ENCODE assay signal across 11 cellular contexts in genomic region chr17:78242024-78242742, GRCh38. TPM values are rescaled to one million over a fixed set of nuclear protein-coding genes. Genes with fewer than 3 reads are reported as not detected.
DNase-seq lines count a peak whose midpoint lies in the region; ATAC-seq, FAIRE-seq and TF ChIP-seq lines count a peak whose summit lies in the region.
"Had no signal": no experiment of that assay in that cellular context is flagged by ENCODE, and none has a peak within 500 bp of the region (broad histone marks: within the 10 kb centered on the region; RNA-seq: fewer than 3 reads in every experiment).

No MANE protein-coding gene starts in this region.

- H3K27ac Mint-ChIP-seq in nephron progenitor cell, result peak overlapping the region; percentile 25

- no peak overlapping the region for H3K18ac ChIP-seq in IMR-90 (ENCODE audit: low read depth, low read length)

- H3K4me3 ChIP-seq in IMR-90 (ENCODE audit: insufficient read depth, low read depth, low read length) (no peak overlapping the region), hepatocyte (no peak overlapping the region)

- H4K91ac ChIP-seq in IMR-90 (ENCODE audit: insufficient read depth, low read depth, low read length), result no peak overlapping the region

- H3K4me3 Mint-ChIP-seq in nephron progenitor cell, result no peak overlapping the region

- peaks cover 2% of the 10 kb centered on the region; the same call in 1 of the 2 replicates for H3K4me1 ChIP-seq in IMR-90 (ENCODE audit: control insufficient read depth, insufficient read depth, low read length)
- no peaks in the 10 kb centered on the region for H3K4me1 ChIP-seq in hepatocyte (ENCODE audit: insufficient read depth)

- peaks cover 3% of the 10 kb centered on the region for H3K27me3 Mint-ChIP-seq in nephron progenitor cell (ENCODE audit: low read depth, poor library complexity)

- in situ Hi-C loops in IMR-90 (cut with MboI; ENCODE audit: low sequenced_read_pairs), result loop anchor here (10.0 kb wide), 1 partner anchor 127 kb away; no protein-coding TSS in a partner anchor

- no peaks in the 10 kb centered on the region for H3K9me2 ChIP-seq in hepatocyte (replicated peaks; ENCODE audit: insufficient read depth)

- H3K27ac ChIP-seq in IMR-90 (ENCODE audit: insufficient read depth, low read length) (no peak overlapping the region), hepatocyte (no peak overlapping the region)

- no peak overlapping the region for H2AFZ ChIP-seq in IMR-90 (replicated peaks; ENCODE audit: low read length, poor library complexity)
- H2AFZ ChIP-seq in hepatocyte, result no peak overlapping the region

- POLR2A ChIA-PET in IMR-90 (lab: Charles Lee; ENCODE audit: unreplicated experiment), result no interaction called here

- H3K27me3 ChIP-seq in IMR-90 (ENCODE audit: control insufficient read depth, insufficient read depth, low read length), result peaks cover 18% of the 10 kb centered on the region
- H3K27me3 ChIP-seq in hepatocyte, result no peaks in the 10 kb centered on the region

- TF ChIP-seq RAD21 in IMR-90 (IDR thresholded peaks at IDR 0.05; ENCODE audit: low read length), result no peak

- H2AK5ac ChIP-seq in IMR-90 (ENCODE audit: low read depth, low read length), result no peak overlapping the region

- DNase-seq in GM12892 (ENCODE audit: insufficient read length), result no peak
- peak; percentile 19 for DNase-seq in IMR-90
- DNase-seq in T1000 (lab: John Stamatoyannopoulos, UW), result peak; percentile 30
- DNase-seq in nephron progenitor cell, result no peak
- DNase-seq in hepatocyte (ENCODE audit: low spot score), result no peak
- DNase-seq in NCI-H748 (lab: John Stamatoyannopoulos, UW; ENCODE audit: unreplicated experiment), result no peak
- DNase-seq in dedifferentiated amniotic fluid mesenchymal stem cell (ENCODE audit: extremely low spot score), result no peak
- DNase-seq: activated naive CD4-positive, alpha-beta T cell; DMS79; T-helper 9 cell had no signal

- no peak overlapping the region for H2BK15ac ChIP-seq in IMR-90 (ENCODE audit: low read depth, low read length)

- no peak overlapping the region for H3K56ac ChIP-seq in IMR-90 (ENCODE audit: extremely low read depth, insufficient read depth, low read length)

- dilution Hi-C loops in IMR-90 (cut with HindIII; ENCODE audit: low sequenced_read_pairs, unreplicated experiment), result no loop called here

- H3K4ac ChIP-seq in IMR-90 (ENCODE audit: low read depth, low read length), result no peak overlapping the region

- CTCF ChIA-PET in IMR-90 (lab: Yijun Ruan, JAX), result interaction anchor here (0.8 kb wide), 1 partner anchor 13 kb away, joined by 3 read pairs; no protein-coding TSS in a partner anchor

- H3K79me2 ChIP-seq in hepatocyte, result no peaks in the 10 kb centered on the region

- H3K9me3 ChIP-seq in IMR-90 (ENCODE audit: control insufficient read depth, insufficient read depth, low read length) (no peaks in the 10 kb centered on the region), hepatocyte (ENCODE audit: low read depth) (no peaks in the 10 kb centered on the region)

- FAIRE-seq in GM12892 (lab: Jason Lieb, UNC), result peak; percentile 75

- H3K4me2 ChIP-seq in IMR-90 (ENCODE audit: low read depth, low read length) (no peak overlapping the region), hepatocyte (no peak overlapping the region)

- no peak overlapping the region for H2AK9ac ChIP-seq in IMR-90 (replicated peaks; ENCODE audit: low read depth, low read length, poor library complexity)

- TF ChIP-seq CTCF in IMR-90 (conservative IDR thresholded peaks at IDR 0.05; ENCODE audit: low read depth, low read length), result no peak
- TF ChIP-seq CTCF in nephron progenitor cell (IDR thresholded peaks at IDR 0.05), result no peak
- TF ChIP-seq CTCF in hepatocyte (IDR thresholded peaks at IDR 0.05; ENCODE audit: poor library complexity), result no peak

- peaks cover 15% of the 10 kb centered on the region for H3K9me3 Mint-ChIP-seq in nephron progenitor cell

- no peak overlapping the region for H2BK20ac ChIP-seq in IMR-90 (ENCODE audit: low read depth, low read length)

- no peaks in the 10 kb centered on the region for H3K36me3 ChIP-seq in IMR-90 (ENCODE audit: control insufficient read depth, insufficient read depth, low read length)
- no peaks in the 10 kb centered on the region for H3K36me3 ChIP-seq in hepatocyte (replicated peaks; ENCODE audit: insufficient read depth, low read depth)

- no peak overlapping the region for H3K9ac ChIP-seq in IMR-90 (ENCODE audit: low read depth, low read length)

- H3K9me1 ChIP-seq in IMR-90 (ENCODE audit: insufficient read depth, low read length), result no peaks in the 10 kb centered on the region

- peaks cover 32% of the 10 kb centered on the region for H3K4me1 Mint-ChIP-seq in nephron progenitor cell

- intact Hi-C loops in IMR-90 (cut with micrococcal nuclease), result no loop called here

- 72% methylated on average over 3 of the region's 21 CpGs; no CpG with 5 or more reads in 1 of the 2 experiments for WGBS in IMR-90 (ENCODE audit: extremely low coverage in 2 of 2, insufficient read length in 1 of 2), 2 experiments
- WGBS in hepatocyte (ENCODE audit: low lambda C conversion rate, missing lambda C conversion rate), result 89% methylated on average over 21 of the region's 21 CpGs

- TF ChIP-seq POLR2A in GM12892 (IDR thresholded peaks at IDR 0.05; ENCODE audit: low read depth, low read length), result no peak
- no peak for TF ChIP-seq POLR2A in IMR-90 (IDR thresholded peaks at IDR 0.05; ENCODE audit: low read depth, low read length)

- H3K23ac ChIP-seq in IMR-90 (ENCODE audit: low read depth, low read length), result no peak overlapping the region

- H4K8ac ChIP-seq in IMR-90 (ENCODE audit: low read depth in 2 of 2, low read length in 2 of 2), result no peak overlapping the region

- no peak overlapping the region for H2BK120ac ChIP-seq in IMR-90 (ENCODE audit: low read depth, low read length)

- no peak overlapping the region for H2BK5ac ChIP-seq in IMR-90 (ENCODE audit: low read depth, low read length, poor library complexity, severe bottlenecking)

- ATAC-seq in IMR-90 (ENCODE audit: low read depth) (no peak), GM18867 (IDR thresholded peaks at IDR 0.05; ENCODE audit: unreplicated experiment) (no peak)

- H3K79me1 ChIP-seq in IMR-90 (ENCODE audit: low read depth in 1 of 2, low read length in 2 of 2), result no peaks in the 10 kb centered on the region

- peaks cover 8% of the 10 kb centered on the region for H3K36me3 Mint-ChIP-seq in nephron progenitor cell (ENCODE audit: low read depth)

- H3K14ac ChIP-seq in IMR-90 (replicated peaks; ENCODE audit: low read depth, low read length), result no peak overlapping the region

- BruUV-seq in IMR-90 (replicated peaks; lab: Mats Ljungman, UMichigan), result no TSS peak

- H4K5ac ChIP-seq in IMR-90 (ENCODE audit: low read depth, low read length), result no peak overlapping the region

- H4K20me1 ChIP-seq in IMR-90 (ENCODE audit: insufficient read depth, low read length), result no peaks in the 10 kb centered on the region
- H4K20me1 ChIP-seq in hepatocyte (ENCODE audit: insufficient read depth, poor library complexity, severe bottlenecking), result no peaks in the 10 kb centered on the region

TF ChIP-seq in IMR-90, 13 proteins besides CTCF, POLR2A, EP300 and RAD21 (continues in another document):
- no peak for TF ChIP-seq MAFK (IDR thresholded peaks at IDR 0.05; ENCODE audit: low read depth, low read length)
- TF ChIP-seq RCOR1 (IDR thresholded peaks at IDR 0.05; ENCODE audit: insufficient replicate concordance, low read length), result no peak
- no peak for TF ChIP-seq CHD1 (IDR thresholded peaks at IDR 0.05; ENCODE audit: low read depth, low read length)
- no peak for TF ChIP-seq FOS (IDR thresholded peaks at IDR 0.05; ENCODE audit: low read depth, low read length)
- no peak for TF ChIP-seq SMC3 (IDR thresholded peaks at IDR 0.05; ENCODE audit: low read depth, low read length)
- TF ChIP-seq CEBPB (IDR thresholded peaks at IDR 0.05; ENCODE audit: low read depth, low read length), result no peak
- no peak for TF ChIP-seq NFE2L2 (IDR thresholded peaks at IDR 0.05; ENCODE audit: low read depth, low read length)
- TF ChIP-seq USF2 (IDR thresholded peaks at IDR 0.05; ENCODE audit: low read depth, low read length), result no peak
- no peak for TF ChIP-seq MAZ (IDR thresholded peaks at IDR 0.05; ENCODE audit: borderline replicate concordance, low read depth, low read length)
- no peak for TF ChIP-seq MXI1 (IDR thresholded peaks at IDR 0.05; ENCODE audit: borderline replicate concordance, low read depth, low read length)
- no peak for TF ChIP-seq RFX5 (IDR thresholded peaks at IDR 0.05; ENCODE audit: low read depth, low read length)

RNA-seq across cellular contexts. Expression of gene TMEM235, which starts 10.8 kb away (rescaled TPM):
- polyA plus RNA-seq in GM12892 (2012; ENCODE audit: missing spikeins), result not detected
- total RNA-seq in IMR-90 (2012; rRNA removed), result not detected in 2 replicates
- not detected in 2 replicates for polyA plus RNA-seq in IMR-90 (2012; rRNA removed)
- not detected in 2 replicates for polyA plus RNA-seq in IMR-90 (2012; cell fraction: cytosol; rRNA removed)
- not detected in 2 replicates for polyA plus RNA-seq in IMR-90 (2012; cell fraction: nucleus; rRNA removed; ENCODE audit: low replicate concordance)
- 0.27 TPM in 1 of 2 replicates, not detected in the other for total RNA-seq in hepatocyte
- polyA plus RNA-seq in hepatocyte, result 0.21 and 0.30 TPM in 2 replicates

RNA-seq across cellular contexts. Expression of gene BIRC5, which starts 28.1 kb away (rescaled TPM):
- 22.0 TPM for polyA plus RNA-seq in GM12892 (2012; ENCODE audit: missing spikeins)
- total RNA-seq in IMR-90 (2012; rRNA removed), result 52.7 and 53.6 TPM in 2 replicates
- 16.6 and 19.5 TPM in 2 replicates for polyA plus RNA-seq in IMR-90 (2012; rRNA removed)
- polyA plus RNA-seq in IMR-90 (2012; cell fraction: cytosol; rRNA removed), result 10.6 and 17.7 TPM in 2 replicates
- 5.5 and 7.2 TPM in 2 replicates for polyA plus RNA-seq in IMR-90 (2012; cell fraction: nucleus; rRNA removed; ENCODE audit: low replicate concordance)
- 12.0 and 14.6 TPM in 2 replicates for total RNA-seq in hepatocyte
- polyA plus RNA-seq in hepatocyte, result 12.4 and 18.0 TPM in 2 replicates

RNA-seq across cellular contexts. Expression of gene AFMID, which starts 55.0 kb away (rescaled TPM):
- polyA plus RNA-seq in GM12892 (2012; ENCODE audit: missing spikeins), result 72.8 TPM
- 45.5 and 65.1 TPM in 2 replicates for total RNA-seq in IMR-90 (2012; rRNA removed)
- 29.9 and 41.0 TPM in 2 replicates for polyA plus RNA-seq in IMR-90 (2012; rRNA removed)
- polyA plus RNA-seq in IMR-90 (2012; cell fraction: cytosol; rRNA removed), result 31.0 and 49.3 TPM in 2 replicates
- 22.5 and 29.1 TPM in 2 replicates for polyA plus RNA-seq in IMR-90 (2012; cell fraction: nucleus; rRNA removed; ENCODE audit: low replicate concordance)
- 61.2 and 86.2 TPM in 2 replicates for total RNA-seq in hepatocyte
- 26.6 and 26.7 TPM in 2 replicates for polyA plus RNA-seq in hepatocyte

RNA-seq across cellular contexts. Expression of gene TK1, which starts 55.3 kb away (rescaled TPM):
- polyA plus RNA-seq in GM12892 (2012; ENCODE audit: missing spikeins), result 49.8 TPM
- 109 and 219 TPM in 2 replicates for total RNA-seq in IMR-90 (2012; rRNA removed)
- 150 and 181 TPM in 2 replicates for polyA plus RNA-seq in IMR-90 (2012; rRNA removed)
- 133 and 160 TPM in 2 replicates for polyA plus RNA-seq in IMR-90 (2012; cell fraction: cytosol; rRNA removed)
- 27.2 and 110 TPM in 2 replicates for polyA plus RNA-seq in IMR-90 (2012; cell fraction: nucleus; rRNA removed; ENCODE audit: low replicate concordance)
- total RNA-seq in hepatocyte, result 8.3 and 13.8 TPM in 2 replicates
- 29.9 and 31.9 TPM in 2 replicates for polyA plus RNA-seq in hepatocyte

Comparison
In these comparisons a context has a peak if more than half of its experiments do, and no peak if none do; other contexts are left out.
1. DNase-seq: peak in IMR-90 (single experiment) and T1000 (single experiment); none in GM12892 (single experiment), nephron progenitor cell (single experiment), hepatocyte (single experiment), NCI-H748 (single experiment) and dedifferentiated amniotic fluid mesenchymal stem cell (single experiment).